Comparison of ENCODE assay signal across 10 cellular contexts in the genomic region with DNA sequence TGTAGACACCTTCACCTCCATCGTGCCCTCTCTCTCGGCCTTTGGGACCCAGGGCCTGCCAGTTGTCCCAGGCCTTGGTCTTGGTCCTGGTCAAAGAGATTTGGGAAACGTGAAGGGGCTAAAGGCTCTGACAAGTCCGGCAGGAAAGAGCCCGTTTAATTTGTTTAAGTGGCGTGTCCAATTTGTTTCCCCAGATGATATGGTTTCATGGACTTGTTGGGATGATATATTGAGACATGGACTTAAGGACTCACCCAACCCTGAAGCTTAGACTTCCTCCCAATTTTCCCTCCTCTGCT. TPM values are rescaled to one million over a fixed set of nuclear protein-coding genes. Genes with fewer than 3 reads are reported as not detected.
A peak's percentile ranks its signal among the peaks of the same experiment; 100 is the strongest.
DNase-seq lines count a peak whose midpoint lies in the region; ATAC-seq and TF ChIP-seq lines count a peak whose summit lies in the region.
"Had no signal": no experiment of that assay in that cellular context is flagged by ENCODE, and none has a peak within 500 bp of the region (broad histone marks: within the 10 kb centered on the region; RNA-seq: fewer than 3 reads in every experiment).

No MANE protein-coding gene starts in this region.

- H3K9me3 Mint-ChIP-seq in CD4-positive, alpha-beta memory T cell = peaks cover 0 to 12% (median 2%) of the 10 kb centered on the region in 8 donors
- no peaks in the 10 kb centered on the region for H3K9me3 Mint-ChIP-seq in osteocyte (ENCODE audit: unreplicated experiment)

- H3K4me3 ChIP-seq in CD4-positive, alpha-beta memory T cell (ENCODE audit: low read length in 2 of 2) = peak overlapping the region in 1 of 2 donors; percentile 47
- H3K4me3 ChIP-seq in NT2/D1 (ENCODE audit: insufficient read length, low read depth) (peak overlapping the region; percentile 88), epithelial cell of proximal tubule (ENCODE audit: low read depth, low read length) (peak overlapping the region; percentile 81)

- no peak overlapping the region for H3K27ac ChIP-seq in CD4-positive, alpha-beta memory T cell (ENCODE audit: low read depth, low read length)

- no peak overlapping the region for H3K27ac Mint-ChIP-seq in CD4-positive, alpha-beta memory T cell
- no peak overlapping the region for H3K27ac Mint-ChIP-seq in osteocyte (ENCODE audit: unreplicated experiment)

- intact Hi-C loops in CD4-positive, alpha-beta memory T cell (cut with micrococcal nuclease) = no loop called here
- intact Hi-C loops in left colon (cut with DNase I, micrococcal nuclease) = no loop called here

- ATAC-seq in left colon (no peak), GM19023 (IDR thresholded peaks at IDR 0.05; ENCODE audit: unreplicated experiment) (no peak)

- H3K36me3 ChIP-seq in CD4-positive, alpha-beta memory T cell (ENCODE audit: insufficient read depth, low read length) = no peaks in the 10 kb centered on the region
- H3K36me3 ChIP-seq in NT2/D1 (ENCODE audit: insufficient read depth, insufficient read length, low read length) = peaks cover 10% of the 10 kb centered on the region

- H3K27me3 ChIP-seq in CD4-positive, alpha-beta memory T cell (ENCODE audit: insufficient read depth, low read length) = peaks cover 9% of the 10 kb centered on the region
- peaks cover 16% of the 10 kb centered on the region for H3K27me3 ChIP-seq in NT2/D1 (ENCODE audit: insufficient read depth, insufficient read length)

- H3K27me3 Mint-ChIP-seq in CD4-positive, alpha-beta memory T cell = peaks cover 33 to 47% of the 10 kb centered on the region in 2 donors
- peaks cover 9% of the 10 kb centered on the region for H3K27me3 Mint-ChIP-seq in osteocyte (ENCODE audit: unreplicated experiment)

- H3K4me1 Mint-ChIP-seq in CD4-positive, alpha-beta memory T cell = peaks cover 4 to 30% (median 13%) of the 10 kb centered on the region in 4 donors
- H3K4me1 Mint-ChIP-seq in osteocyte (ENCODE audit: unreplicated experiment) = peaks cover 15% of the 10 kb centered on the region

- no peaks in the 10 kb centered on the region for H3K9me3 ChIP-seq in CD4-positive, alpha-beta memory T cell (ENCODE audit: control insufficient read depth in 1 of 2, low read length in 2 of 2)
- H3K9me3 ChIP-seq in NT2/D1 (ENCODE audit: insufficient read depth, low read length) = no peaks in the 10 kb centered on the region

- CTCF ChIA-PET in CD4-positive, alpha-beta memory T cell (lab: Charles Lee; ENCODE audit: partially characterized antibody) = no interaction called here

- peak overlapping the region; percentile 93 for H3K9ac ChIP-seq in NT2/D1 (ENCODE audit: insufficient read length, low read depth)

- H3K4me3 Mint-ChIP-seq in CD4-positive, alpha-beta memory T cell = peak overlapping the region; percentile 15 to 82 (median 50)
- peak overlapping the region; percentile 88 for H3K4me3 Mint-ChIP-seq in osteocyte (ENCODE audit: unreplicated experiment)

- no peak for TF ChIP-seq CTCF in epithelial cell of proximal tubule (conservative IDR thresholded peaks at IDR 0.05; ENCODE audit: low read depth, low read length)
- TF ChIP-seq CTCF in osteocyte (IDR thresholded peaks at IDR 0.05) = no peak

- H3K36me3 Mint-ChIP-seq in CD4-positive, alpha-beta memory T cell = peaks cover 3% of the 10 kb centered on the region in 2 donors
- H3K36me3 Mint-ChIP-seq in osteocyte (ENCODE audit: unreplicated experiment) = no peaks in the 10 kb centered on the region

- no peak for DNase-seq in CD4-positive, alpha-beta memory T cell
- no peak for DNase-seq in NT2/D1 (ENCODE audit: low read depth, low spot score)
- DNase-seq in epithelial cell of proximal tubule (ENCODE audit: low read depth) = no peak
- no peak for DNase-seq in osteocyte (ENCODE audit: extremely low spot score, unreplicated experiment)
- no peak for DNase-seq in LoVo (ENCODE audit: low spot score)
- DNase-seq in left colon = no peak
- DNase-seq in UCSD-AML1 (lab: John Stamatoyannopoulos, UW; ENCODE audit: unreplicated experiment) = no peak

- POLR2A ChIA-PET in CD4-positive, alpha-beta memory T cell (lab: Charles Lee; ENCODE audit: partially characterized antibody) = no interaction called here

- peaks cover 11% of the 10 kb centered on the region for H3K4me1 ChIP-seq in CD4-positive, alpha-beta memory T cell (ENCODE audit: insufficient read depth, low read length)
- peaks cover 15% of the 10 kb centered on the region for H3K4me1 ChIP-seq in NT2/D1 (ENCODE audit: insufficient read depth, insufficient read length)

RNA-seq across cellular contexts. Expression of a gene that starts 2.7 kb away (rescaled TPM):
- total RNA-seq in CD4-positive, alpha-beta memory T cell = 1 to 10 TPM in 1 of 2 experiments, under 1 TPM in 1; 0.78 to 1.2 TPM
- polyA plus RNA-seq in CD4-positive, alpha-beta memory T cell = under 1 TPM; 0.47 to 0.57 TPM
- total RNA-seq in epithelial cell of proximal tubule = 2.8 and 12.7 TPM in 2 replicates
- 5.0 and 6.0 TPM in 2 replicates for total RNA-seq in osteocyte
- total RNA-seq in left colon = 1 to 10 TPM; 2.1 to 5.7 TPM

RNA-seq across cellular contexts. Expression of a gene that starts 6.3 kb away (rescaled TPM):
- not detected for total RNA-seq in CD4-positive, alpha-beta memory T cell
- not detected for polyA plus RNA-seq in CD4-positive, alpha-beta memory T cell
- total RNA-seq in epithelial cell of proximal tubule = 0.29 TPM in 1 of 2 replicates, not detected in the other
- 0.29 and 0.40 TPM in 2 replicates for total RNA-seq in osteocyte
- under 1 TPM; 0.21 to 0.36 TPM for total RNA-seq in left colon

RNA-seq across cellular contexts. Expression of a gene that starts 44.4 kb away (rescaled TPM):
- total RNA-seq in CD4-positive, alpha-beta memory T cell = not detected
- polyA plus RNA-seq in CD4-positive, alpha-beta memory T cell = not detected
- total RNA-seq in epithelial cell of proximal tubule (not detected in 2 replicates), osteocyte (not detected in 2 replicates), left colon (not detected)
- total RNA-seq: posterior vena cava, urinary bladder had no signal
- polyA plus RNA-seq: urinary bladder had no signal
